ENCODE assay signal across 8 cellular contexts in genomic region chr19:44846455-44847143, GRCh38. TPM values are rescaled to one million over a fixed set of nuclear protein-coding genes. Genes with fewer than 3 reads are reported as not detected.
A peak's percentile ranks its signal among the peaks of the same experiment; 100 is the strongest.
DNase-seq lines count a peak whose midpoint lies in the region; ATAC-seq and TF ChIP-seq lines count a peak whose summit lies in the region.

No MANE protein-coding gene starts in this region.

- peaks cover 11% of the 10 kb centered on the region for H3K27me3 Mint-ChIP-seq in activated CD4-positive, alpha-beta memory T cell treated with anti-CD3 and anti-CD28 coated beads for 36 hours

- ATAC-seq in sciatic nerve (no peak), GM21528 (IDR thresholded peaks at IDR 0.05; ENCODE audit: low FRiP score, unreplicated experiment) (no peak)

- H3K9me3 Mint-ChIP-seq in activated CD4-positive, alpha-beta memory T cell treated with anti-CD3 and anti-CD28 coated beads for 36 hours, result no peaks in the 10 kb centered on the region

- POLR2A ChIA-PET in activated CD4-positive, alpha-beta memory T cell treated with anti-CD3 and anti-CD28 coated beads for 36 hours (lab: Charles Lee), result no interaction called here

- peaks cover 21% of the 10 kb centered on the region for H3K4me1 Mint-ChIP-seq in activated CD4-positive, alpha-beta memory T cell treated with anti-CD3 and anti-CD28 coated beads for 36 hours (ENCODE audit: low read depth)

- no peaks in the 10 kb centered on the region for H3K36me3 Mint-ChIP-seq in activated CD4-positive, alpha-beta memory T cell treated with anti-CD3 and anti-CD28 coated beads for 36 hours

- CTCF ChIA-PET in activated CD4-positive, alpha-beta memory T cell treated with anti-CD3 and anti-CD28 coated beads for 36 hours (lab: Charles Lee), result interaction anchor here (1.0 to 2.2 kb wide), 7 partner anchors 15 to 157 kb away, joined by 3 to 15 read pairs (median 5); no protein-coding TSS in a partner anchor

- intact Hi-C loops in activated CD4-positive, alpha-beta memory T cell treated with anti-CD3 and anti-CD28 coated beads for 36 hours (cut with micrococcal nuclease), result loop anchor here (10.0 kb wide), 1 partner anchor 192 kb away; no protein-coding TSS in a partner anchor
- intact Hi-C loops in left ventricle myocardium inferior (cut with micrococcal nuclease), result loop anchor here (10.0 kb wide), 1 partner anchor 52 kb away; no protein-coding TSS in a partner anchor
- intact Hi-C loops in sciatic nerve (cut with DNase I), result no loop called here

- H3K4me1 ChIP-seq in left ventricle myocardium inferior, result peaks cover 70% of the 10 kb centered on the region

- no peak for TF ChIP-seq CTCF in left ventricle myocardium inferior (IDR thresholded peaks at IDR 0.05; ENCODE audit: borderline replicate concordance)

- peak overlapping the region; percentile 81 for H3K4me3 Mint-ChIP-seq in activated CD4-positive, alpha-beta memory T cell treated with anti-CD3 and anti-CD28 coated beads for 36 hours

- H3K27me3 ChIP-seq in left ventricle myocardium inferior (ENCODE audit: low read depth), result no peaks in the 10 kb centered on the region

- DNase-seq in NCI-H146 (lab: John Stamatoyannopoulos, UW) (peak; percentile 41), NCI-H146 treated with DMSO at 0.1 percent for 48 hours (lab: John Stamatoyannopoulos, UW; ENCODE audit: unreplicated experiment) (no peak), left ventricle myocardium inferior (no peak), sciatic nerve (ENCODE audit: low spot score) (peak; percentile 86), AML-193 (lab: John Stamatoyannopoulos, UW) (no peak), NCI-H2171 treated with DMSO at 0.1 percent for 48 hours (lab: John Stamatoyannopoulos, UW) (no peak)
- DNase-seq in activated CD4-positive, alpha-beta memory T cell treated with anti-CD3 and anti-CD28 coated beads for 36 hours, result peak; percentile 10

- H3K27ac Mint-ChIP-seq in activated CD4-positive, alpha-beta memory T cell treated with anti-CD3 and anti-CD28 coated beads for 36 hours, result no peak overlapping the region

- H3K27ac ChIP-seq in left ventricle myocardium inferior (replicated peaks), result peak overlapping the region; percentile 96

- H3K36me3 ChIP-seq in left ventricle myocardium inferior, result no peaks in the 10 kb centered on the region

- H3K4me3 ChIP-seq in left ventricle myocardium inferior, result peak overlapping the region; percentile 100

- no peaks in the 10 kb centered on the region for H3K9me3 ChIP-seq in left ventricle myocardium inferior (replicated peaks)

RNA-seq across cellular contexts. Expression of gene NECTIN2, which starts 0.5 kb away (rescaled TPM):
- total RNA-seq in activated CD4-positive, alpha-beta memory T cell treated with anti-CD3 and anti-CD28 coated beads for 36 hours, result 1 to 10 TPM in 1 of 2 experiments, under 1 TPM in 1; 0.71 to 1.9 TPM
- total RNA-seq in left ventricle myocardium inferior, result 40.7 TPM
- total RNA-seq in sciatic nerve, result 115 TPM

RNA-seq across cellular contexts. Expression of gene BCAM, which starts 37.7 kb away (rescaled TPM):
- total RNA-seq in activated CD4-positive, alpha-beta memory T cell treated with anti-CD3 and anti-CD28 coated beads for 36 hours, result not detected
- total RNA-seq in left ventricle myocardium inferior (91.9 TPM), sciatic nerve (164 TPM)

RNA-seq across cellular contexts. Expression of gene TOMM40, which starts 44.5 kb away (rescaled TPM):
- total RNA-seq in activated CD4-positive, alpha-beta memory T cell treated with anti-CD3 and anti-CD28 coated beads for 36 hours, result 10 to 100 TPM; 86.4 to 87.1 TPM
- 47.3 TPM for total RNA-seq in left ventricle myocardium inferior
- 29.1 TPM for total RNA-seq in sciatic nerve

RNA-seq across cellular contexts. Expression of gene APOE, which starts 59.0 kb away (rescaled TPM):
- total RNA-seq in activated CD4-positive, alpha-beta memory T cell treated with anti-CD3 and anti-CD28 coated beads for 36 hours, result under 1 TPM; 0.44 to 0.48 TPM
- total RNA-seq in left ventricle myocardium inferior (24.1 TPM), sciatic nerve (79.3 TPM)

Comparison
In these comparisons a context has a peak if more than half of its experiments do, and no peak if none do; other contexts are left out.
1. DNase-seq: peak in NCI-H146 (single experiment), activated CD4-positive, alpha-beta memory T cell treated with anti-CD3 and anti-CD28 coated beads for 36 hours (single experiment) and sciatic nerve (single experiment); none in NCI-H146 treated with DMSO at 0.1 percent for 48 hours (single experiment), left ventricle myocardium inferior (single experiment), AML-193 (0 of 2) and NCI-H2171 treated with DMSO at 0.1 percent for 48 hours (single experiment).
2. RNA of gene NECTIN2, which starts 0.5 kb away (total RNA-seq): 115 TPM in sciatic nerve (single experiment) and 40.7 TPM in left ventricle myocardium inferior (single experiment); 0.71 to 1.9 TPM in activated CD4-positive, alpha-beta memory T cell treated with anti-CD3 and anti-CD28 coated beads for 36 hours; every median in the first group is over 10 times any median in the second.
3. RNA of gene BCAM, which starts 37.7 kb away (total RNA-seq): 164 TPM in sciatic nerve (single experiment) and 91.9 TPM in left ventricle myocardium inferior (single experiment); not detected in activated CD4-positive, alpha-beta memory T cell treated with anti-CD3 and anti-CD28 coated beads for 36 hours; every median in the first group is over 10 times any median in the second.